In genomic region chr5:62403411-62404250, GRCh38 we compare ENCODE assay signal across 8 cellular contexts. TPM values are rescaled to one million over a fixed set of nuclear protein-coding genes. Genes with fewer than 3 reads are reported as not detected.
DNase-seq lines count a peak whose midpoint lies in the region; ATAC-seq, FAIRE-seq and TF ChIP-seq lines count a peak whose summit lies in the region.

DIMT1 (minus strand) TSS chr5:62403905; CDS start chr5:62403772, 133 bp downstream.

- H2BK120ac ChIP-seq in H1 (replicated peaks; ENCODE audit: low read depth, low read length): peak within 1 kb of the TSS; percentile 6

- peak within 1 kb of the TSS; percentile 61; the same call in 1 of the 2 replicates for H2BK15ac ChIP-seq in H1 (ENCODE audit: low read length)

- H3K4me3 Mint-ChIP-seq in memory B cell: peak within 1 kb of the TSS; percentile 100

- no peak within 1 kb of the TSS for H3K23ac ChIP-seq in H1 (ENCODE audit: insufficient read length)

- ATAC-seq in GM21367 (IDR thresholded peaks at IDR 0.05; ENCODE audit: unreplicated experiment) (peak; percentile 96), memory B cell (ENCODE audit: low read depth) (peak; percentile 95)

- H2AK5ac ChIP-seq in H1 (ENCODE audit: low read depth, low read length): no peak within 1 kb of the TSS

- peak within 1 kb of the TSS; percentile 79 to 93 (median 88) for H3K4me3 ChIP-seq in H1 (ENCODE audit: extremely low read depth in 1 of 4, insufficient read depth in 2 of 4, low read depth in 3 of 4, low read length in 4 of 4)

- no peaks in the 10 kb centered on the region for H4K20me1 ChIP-seq in H1 (replicated peaks in 1 of 2; ENCODE audit: control insufficient read depth in 1 of 2, insufficient read depth in 2 of 2, low read length in 2 of 2)

- peaks cover 0 to 6% (median 2%) of the 10 kb centered on the region in 4 experiments; a peak in 4 of 8 replicates for H3K36me3 ChIP-seq in H1 (ENCODE audit: control insufficient read depth in 2 of 4, insufficient read depth in 4 of 4, low read length in 3 of 4)

- H3K4me1 Mint-ChIP-seq in memory B cell: peaks cover 17% of the 10 kb centered on the region

- H3K56ac ChIP-seq in H1 (replicated peaks; ENCODE audit: insufficient read length, low read depth, low read length): peak within 1 kb of the TSS; percentile 54

- H2BK20ac ChIP-seq in H1 (ENCODE audit: low read length): no peak within 1 kb of the TSS

- H3K27ac ChIP-seq in H1 (ENCODE audit: low read depth, low read length): peak within 1 kb of the TSS; percentile 90

- POLR2A ChIA-PET in H1 (lab: Charles Lee; ENCODE audit: partially characterized antibody): interaction anchor here (0.6 to 4.9 kb wide), 28 partner anchors 9 to 1400 kb away, joined by 3 to 78 read pairs (median 4); partner anchors contain the start of genes IPO11 and KIF2A

- peak within 1 kb of the TSS; percentile 99 for H2AFZ ChIP-seq in H1 (ENCODE audit: low read length)

- DNase-seq in COLO829 (ENCODE audit: low spot score) (peak; percentile 82), HTR-8/SVneo (ENCODE audit: insufficient read length, low spot score) (peak; percentile 93), NOMO-1 treated with dmso at 0.1 percent for 144 hours (lab: John Stamatoyannopoulos, UW; ENCODE audit: unreplicated experiment) (peak; percentile 98), H1 (ENCODE audit: low read depth in 1 of 2, low spot score in 2 of 2) (peak; percentile 91 to 93), memory B cell (ENCODE audit: low spot score in 2 of 2) (peak; percentile 85 to 89)
- peak; percentile 64 to 86 (median 86) for DNase-seq in activated CD8-positive, alpha-beta memory T cell treated with anti-CD3 and anti-CD28 coated beads for 48 hours (ENCODE audit: low read depth in 2 of 3, low spot score in 2 of 3)
- peak; percentile 80 for DNase-seq in stimulated activated CD8-positive, alpha-beta memory T cell treated with anti-CD3 and anti-CD28 coated beads, Interleukin-12 subunit alpha, Interleukin-12 subunit beta, amount 100 ng/mL, for 24 hours (ENCODE audit: extremely low read depth)

- no peak within 1 kb of the TSS for H3K4ac ChIP-seq in H1 (replicated peaks; ENCODE audit: insufficient read length, low read depth, low read length)

- no peak for TF ChIP-seq RAD21 in H1 (IDR thresholded peaks at IDR 0.05 in 1 of 2, conservative IDR thresholded peaks at IDR 0.05 in 1 of 2; ENCODE audit: low read depth in 2 of 2, low read length in 2 of 2)

- H3K4me1 ChIP-seq in H1 (replicated peaks in 1 of 4; ENCODE audit: control insufficient read depth in 3 of 4, insufficient read depth in 4 of 4, low read length in 3 of 4): no peaks in the 10 kb centered on the region

- peak within 1 kb of the TSS; percentile 79 to 96 for H3K4me2 ChIP-seq in H1 (ENCODE audit: insufficient read depth in 1 of 2, low read depth in 2 of 2, low read length in 2 of 2)

- peak within 1 kb of the TSS; percentile 89 to 97 (median 93) for H3K9ac ChIP-seq in H1 (replicated peaks in 1 of 4; ENCODE audit: extremely low read depth in 1 of 4, low read depth in 3 of 4, low read length in 3 of 4)

- H3K27me3 ChIP-seq in H1 (replicated peaks in 1 of 4; ENCODE audit: control insufficient read depth in 3 of 4, extremely low read depth in 1 of 4, insufficient read depth in 3 of 4, low read length in 3 of 4): no peaks in the 10 kb centered on the region

- no peak for TF ChIP-seq CTCF in H1 (IDR thresholded peaks at IDR 0.05; ENCODE audit: control extremely low read depth in 1 of 3, insufficient read depth in 1 of 3, low read depth in 1 of 3, low read length in 3 of 3)

- no peaks in the 10 kb centered on the region for H3K9me3 Mint-ChIP-seq in memory B cell

- peak within 1 kb of the TSS; percentile 30 for H4K5ac ChIP-seq in H1 (ENCODE audit: insufficient read length, low read depth, low read length)

- peak within 1 kb of the TSS; percentile 95 for H3K27ac Mint-ChIP-seq in memory B cell

- peak within 1 kb of the TSS; percentile 90; the same call in 1 of the 2 replicates for H3K18ac ChIP-seq in H1 (ENCODE audit: extremely low read depth, low read length)

- peak; percentile 93 to 96 for TF ChIP-seq POLR2A in H1 (IDR thresholded peaks at IDR 0.05; ENCODE audit: control extremely low read depth in 1 of 2, low read depth in 2 of 2, low read length in 2 of 2)

- WGBS in H1 (ENCODE audit: extremely low coverage in 1 of 2, insufficient coverage in 1 of 2, insufficient read length in 1 of 2, insufficient replicate concordance in 2 of 2, low coverage in 1 of 2, low lambda C conversion rate in 2 of 2, missing lambda C conversion rate in 1 of 2), 2 experiments: 1% methylated on average over 55 of the region's 66 CpGs; no CpG with 5 or more reads in 1 of the 2 experiments

- H3K79me2 ChIP-seq in H1 (ENCODE audit: control insufficient read depth in 1 of 2, insufficient read depth in 2 of 2, low read length in 2 of 2): peaks cover 0 to 13% of the 10 kb centered on the region in 2 experiments; a peak in 2 of 4 replicates

- H3K79me1 ChIP-seq in H1 (ENCODE audit: low read depth, low read length): no peaks in the 10 kb centered on the region

- peak within 1 kb of the TSS; percentile 19 for H3K14ac ChIP-seq in H1 (ENCODE audit: insufficient read length)

- peak within 1 kb of the TSS; percentile 84; the same call in 1 of the 2 replicates for H4K8ac ChIP-seq in H1 (ENCODE audit: extremely low read depth, insufficient read depth, low read length)

- 0 out of 2 replicates have a peak within 1 kb of the TSS, but pooled peaks have one; percentile 75 for H2BK12ac ChIP-seq in H1 (ENCODE audit: low read depth, low read length)

- CTCF ChIA-PET in H1 (lab: Charles Lee; ENCODE audit: partially characterized antibody): no interaction called here

- H3K23me2 ChIP-seq in H1 (ENCODE audit: low read depth, low read length): no peaks in the 10 kb centered on the region

- peak within 1 kb of the TSS; percentile 91 for H2BK5ac ChIP-seq in H1 (ENCODE audit: low read depth, low read length)

- no peaks in the 10 kb centered on the region for H3K9me3 ChIP-seq in H1 (ENCODE audit: insufficient read depth in 2 of 2, low read depth in 1 of 2, low read length in 1 of 2)

- peak; percentile 81 for FAIRE-seq in HTR-8/SVneo (lab: Jason Lieb, UNC)
- peak; percentile 52 for FAIRE-seq in H1 (lab: Jason Lieb, UNC)

- peaks cover 5% of the 10 kb centered on the region for H3K36me3 Mint-ChIP-seq in memory B cell

- no peak for TF ChIP-seq EP300 in H1 (IDR thresholded peaks at IDR 0.05; ENCODE audit: borderline replicate concordance in 1 of 2, low read depth in 2 of 2, low read length in 2 of 2)

- H4K91ac ChIP-seq in H1 (replicated peaks; ENCODE audit: insufficient read length, low read length): peak within 1 kb of the TSS; percentile 6

- no peaks in the 10 kb centered on the region for H3K27me3 Mint-ChIP-seq in memory B cell

TF ChIP-seq in H1, 55 proteins besides CTCF, POLR2A, EP300 and RAD21 (continues in another document):
- TF ChIP-seq YY1 (IDR thresholded peaks at IDR 0.05; ENCODE audit: low read depth, low read length) (no peak), TAF1 (IDR thresholded peaks at IDR 0.05; ENCODE audit: low read depth, low read length) (peak; percentile 90), SIX5 (IDR thresholded peaks at IDR 0.05; ENCODE audit: low read depth, low read length) (peak; percentile 73), MAX (IDR thresholded peaks at IDR 0.05) (peak; percentile 92), ASH2L (IDR thresholded peaks at IDR 0.05; ENCODE audit: low read length) (peak; percentile 95), TBP (IDR thresholded peaks at IDR 0.05; ENCODE audit: low read depth, low read length) (peak; percentile 85), SIN3A (conservative IDR thresholded peaks at IDR 0.05 in 1 of 2, IDR thresholded peaks at IDR 0.05 in 1 of 2; ENCODE audit: low read depth in 1 of 2, low read length in 2 of 2) (peak in 1 of 2 experiments; percentile 41; a peak in 2 of 4 replicates), PHF8 (conservative IDR thresholded peaks at IDR 0.05; ENCODE audit: low read depth, low read length) (peak; percentile 98), HDAC2 (IDR thresholded peaks at IDR 0.05; ENCODE audit: borderline replicate concordance in 1 of 2, low read depth in 2 of 2, low read length in 2 of 2) (no peak; a peak in 1 of 4 replicates), GTF2F1 (IDR thresholded peaks at IDR 0.05; ENCODE audit: borderline replicate concordance, low read depth, low read length) (no peak), SP2 (IDR thresholded peaks at IDR 0.05; ENCODE audit: low read length) (no peak), RFX5 (IDR thresholded peaks at IDR 0.05; ENCODE audit: borderline replicate concordance, low read depth, low read length) (no peak), SP1 (IDR thresholded peaks at IDR 0.05; ENCODE audit: low read depth, low read length) (peak; percentile 52; the same call in 1 of the 2 replicates), EGR1 (IDR thresholded peaks at IDR 0.05; ENCODE audit: borderline replicate concordance, low read depth, low read length) (peak; percentile 62; the same call in 1 of the 2 replicates), TEAD4 (IDR thresholded peaks at IDR 0.05; ENCODE audit: low read depth, low read length) (no peak), KDM4A (IDR thresholded peaks at IDR 0.05; ENCODE audit: low read depth, low read length, severe bottlenecking) (peak; percentile 95), NRF1 (IDR thresholded peaks at IDR 0.05; ENCODE audit: low read depth, low read length) (no peak), BRCA1 (IDR thresholded peaks at IDR 0.05; ENCODE audit: low read depth, low read length) (no peak)
- TF ChIP-seq, protein P1, sequence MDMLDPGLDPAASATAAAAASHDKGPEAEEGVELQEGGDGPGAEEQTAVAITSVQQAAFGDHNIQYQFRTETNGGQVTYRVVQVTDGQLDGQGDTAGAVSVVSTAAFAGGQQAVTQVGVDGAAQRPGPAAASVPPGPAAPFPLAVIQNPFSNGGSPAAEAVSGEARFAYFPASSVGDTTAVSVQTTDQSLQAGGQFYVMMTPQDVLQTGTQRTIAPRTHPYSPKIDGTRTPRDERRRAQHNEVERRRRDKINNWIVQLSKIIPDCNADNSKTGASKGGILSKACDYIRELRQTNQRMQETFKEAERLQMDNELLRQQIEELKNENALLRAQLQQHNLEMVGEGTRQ (IDR thresholded peaks at IDR 0.05; ENCODE audit: low read length): peak; percentile 45; the same call in 1 of the 2 replicates

RNA-seq across cellular contexts. Expression of gene DIMT1, which starts in this region (rescaled TPM):
- 39.2 and 42.1 TPM in 2 replicates for total RNA-seq in H1 (2021; fragmentation: NEBNext Ultra II Directional; extraction: Animal tissue kit (Norgen Biotek cat#: 25700))
- 14.1 and 19.3 TPM in 2 replicates for polyA plus RNA-seq in H1 (2011; rRNA removed)
- 22.5 TPM for polyA plus RNA-seq in H1 (2011; cell fraction: cytosol; rRNA removed)
- 12.7 TPM for polyA plus RNA-seq in H1 (2011; cell fraction: nucleus; rRNA removed)
- polyA plus RNA-seq in H1 (2012, experiment 1 of 2): 34.4 to 39.6 TPM (median 38.0 TPM) in 4 replicates
- polyA plus RNA-seq in H1 (2012, experiment 2 of 2): 20.7 TPM
- 30.8 TPM for polyA plus RNA-seq in H1 (2013, experiment 1 of 2)
- polyA plus RNA-seq in H1 (2013, experiment 2 of 2): 31.6 TPM
- polyA minus RNA-seq in H1 (2011; rRNA and poly(A)+ RNA removed): 23.2 and 27.5 TPM in 2 replicates
- polyA minus RNA-seq in H1 (2011; cell fraction: cytosol; rRNA and poly(A)+ RNA removed): 17.5 TPM
- 11.0 TPM for polyA minus RNA-seq in H1 (2011; cell fraction: nucleus; rRNA and poly(A)+ RNA removed)

Comparison
In these comparisons a context has a peak if more than half of its experiments do, and no peak if none do; other contexts are left out.
1. Peak in every context shown above with its lines: DNase-seq, ATAC-seq, H3K4me3 ChIP-seq and H3K27ac ChIP-seq.